28 cellular contexts compared by ENCODE assay signal in the genomic region with DNA sequence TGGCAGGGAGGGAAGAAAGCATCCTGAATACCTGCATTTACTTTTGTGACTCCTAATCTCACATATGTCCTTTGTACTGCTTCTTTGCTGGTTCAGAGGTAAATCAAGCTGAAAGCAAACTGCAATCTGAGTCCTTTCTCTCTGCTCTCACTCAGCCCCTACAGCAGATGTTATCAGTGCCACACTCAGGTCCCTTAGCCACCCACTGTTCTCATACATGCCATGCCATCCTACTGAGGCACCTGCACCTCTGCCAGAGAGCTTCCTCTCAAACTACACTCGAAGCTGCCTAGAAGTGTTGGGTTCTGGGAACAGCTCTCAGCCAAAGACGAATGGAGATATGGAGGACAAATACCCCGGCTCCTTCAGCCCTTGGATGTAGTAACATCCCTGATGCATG.
"Had no signal": no experiment of that assay in that cellular context is flagged by ENCODE, and none has a peak within 500 bp of the region (broad histone marks: within the 10 kb centered on the region; RNA-seq: fewer than 3 reads in every experiment).

No MANE protein-coding gene starts in this region.

- H3K9me3 Mint-ChIP-seq: mesothelial cell of epicardium; naive B cell; stimulated activated naive B cell treated with anti-CD40 and anti-IgM and Interleukin-4, amounts not matched to agents 10 μg/mL and 1 μg/mL and 100 μg/mL, for 72 hours; stimulated activated naive CD8-positive, alpha-beta T cell treated with anti-CD3 and anti-CD28 coated beads, Interleukin-15, Interleukin-2, amounts not matched to agents 100 ng/mL and 50 ng/mL, for 24 hours had no signal

- H2AFZ ChIP-seq: parathyroid adenoma had no signal

- H3K36me3 ChIP-seq: esophagus squamous epithelium, heart right ventricle, left lung, neutrophil, prostate gland, right atrium auricular region, sigmoid colon, thoracic aorta, tibial nerve, upper lobe of left lung had no signal

- H3K9me3 ChIP-seq: esophagus squamous epithelium, heart right ventricle, left lung, mucosa of descending colon, neutrophil, prostate gland, right atrium auricular region, sigmoid colon, thoracic aorta, tibial nerve, upper lobe of left lung had no signal

- H3K36me3 Mint-ChIP-seq: mesothelial cell of epicardium; naive B cell; stimulated activated naive B cell treated with anti-CD40 and anti-IgM and Interleukin-4, amounts not matched to agents 10 μg/mL and 1 μg/mL and 100 μg/mL, for 72 hours had no signal

- H3K4me3 Mint-ChIP-seq: effector memory CD8-positive, alpha-beta T cell; mesothelial cell of epicardium; naive B cell; stimulated activated naive B cell treated with anti-CD40 and anti-IgM and Interleukin-4, amounts not matched to agents 10 μg/mL and 1 μg/mL and 100 μg/mL, for 72 hours; stimulated activated naive CD8-positive, alpha-beta T cell treated with anti-CD3 and anti-CD28 coated beads, Interleukin-15, Interleukin-2, amounts not matched to agents 100 ng/mL and 50 ng/mL, for 24 hours had no signal

- H3K4me1 ChIP-seq: esophagus squamous epithelium, heart right ventricle, left lung, parathyroid adenoma, prostate gland, right atrium auricular region, sigmoid colon, tibial nerve, upper lobe of left lung had no signal

- FAIRE-seq: endometrium, islet of Langerhans, urothelium cell line had no signal

- H3K27ac Mint-ChIP-seq: effector memory CD8-positive, alpha-beta T cell; mesothelial cell of epicardium; stimulated activated naive B cell treated with anti-CD40 and anti-IgM and Interleukin-4, amounts not matched to agents 10 μg/mL and 1 μg/mL and 100 μg/mL, for 72 hours; stimulated activated naive CD8-positive, alpha-beta T cell treated with anti-CD3 and anti-CD28 coated beads, Interleukin-15, Interleukin-2, amounts not matched to agents 100 ng/mL and 50 ng/mL, for 24 hours had no signal

- H3K79me2 ChIP-seq: parathyroid adenoma had no signal

- H3K27me3 ChIP-seq: esophagus squamous epithelium, heart right ventricle, left lung, neutrophil, right atrium auricular region, sigmoid colon, tibial nerve, upper lobe of left lung had no signal

- ATAC-seq: effector memory CD8-positive, alpha-beta T cell; heart right ventricle; left cardiac atrium; left lung; mucosa of descending colon; stimulated activated naive B cell treated with anti-CD40 and anti-IgM and Interleukin-4, amounts not matched to agents 10 μg/mL and 1 μg/mL and 100 μg/mL, for 72 hours had no signal

- H3K9ac ChIP-seq: parathyroid adenoma had no signal

- H3K4me3 ChIP-seq: esophagus squamous epithelium, heart right ventricle, left lung, mucosa of descending colon, prostate gland, right atrium auricular region, sigmoid colon, thoracic aorta, tibial nerve, upper lobe of left lung had no signal

- DNase-seq: cortex of kidney; effector memory CD8-positive, alpha-beta T cell; erythroblast; esophagus squamous epithelium; foreskin melanocyte; glutamatergic neuron; heart right ventricle; hippocampal formation; left cardiac atrium; left lung; mesenchymal stem cell; mucosa of descending colon; naive B cell; sigmoid colon; stimulated activated CD4-positive, alpha-beta T cell treated with anti-CD3 and anti-CD28 coated beads, Interleukin-4, amount 100 ng/mL, for 4 hours; stimulated activated naive B cell treated with anti-CD40 and anti-IgM and Interleukin-4, amounts not matched to agents 10 μg/mL and 1 μg/mL and 100 μg/mL, for 72 hours; upper lobe of left lung had no signal

- H3K27me3 Mint-ChIP-seq: effector memory CD8-positive, alpha-beta T cell; naive B cell; stimulated activated naive B cell treated with anti-CD40 and anti-IgM and Interleukin-4, amounts not matched to agents 10 μg/mL and 1 μg/mL and 100 μg/mL, for 72 hours; stimulated activated naive CD8-positive, alpha-beta T cell treated with anti-CD3 and anti-CD28 coated beads, Interleukin-15, Interleukin-2, amounts not matched to agents 100 ng/mL and 50 ng/mL, for 24 hours had no signal

- H3K27ac ChIP-seq: esophagus squamous epithelium, heart right ventricle, left lung, neutrophil, parathyroid adenoma, prostate gland, right atrium auricular region, sigmoid colon, thoracic aorta, tibial nerve, upper lobe of left lung had no signal

- H3K4me1 Mint-ChIP-seq: naive B cell; stimulated activated naive B cell treated with anti-CD40 and anti-IgM and Interleukin-4, amounts not matched to agents 10 μg/mL and 1 μg/mL and 100 μg/mL, for 72 hours had no signal
